11 cellular contexts compared by ENCODE assay signal in genomic region chr18:75854174-75854573, GRCh38.
DNase-seq lines count a peak whose midpoint lies in the region; TF ChIP-seq lines count a peak whose summit lies in the region.
"Had no signal": no experiment of that assay in that cellular context is flagged by ENCODE, and none has a peak within 500 bp of the region (broad histone marks: within the 10 kb centered on the region; RNA-seq: fewer than 3 reads in every experiment).

No MANE protein-coding gene starts in this region.

- H3F3A ChIP-seq in smooth muscle cell (ENCODE audit: low read depth): no peaks in the 10 kb centered on the region

- H3K9me3 ChIP-seq in smooth muscle cell (replicated peaks; ENCODE audit: low read depth): no peaks in the 10 kb centered on the region
- H3K9me3 ChIP-seq: thyroid gland had no signal

- H3K4me3 Mint-ChIP-seq in activated CD4-positive, alpha-beta memory T cell treated with anti-CD3 and anti-CD28 coated beads for 36 hours: no peak overlapping the region
- no peak overlapping the region for H3K4me3 Mint-ChIP-seq in activated CD4-positive, alpha-beta memory T cell treated with anti-CD3 and anti-CD28 coated beads, Interleukin-2, amount 10 ng/mL, durations not matched to agents 7 days and 5 days
- no peak overlapping the region for H3K4me3 Mint-ChIP-seq in nephron progenitor cell

- H2AFZ ChIP-seq in smooth muscle cell (ENCODE audit: low read depth): no peak overlapping the region

- H3K27me3 ChIP-seq in smooth muscle cell (ENCODE audit: low read depth): no peaks in the 10 kb centered on the region
- H3K27me3 ChIP-seq: thyroid gland had no signal

- H3K79me2 ChIP-seq in smooth muscle cell (ENCODE audit: low read depth): no peaks in the 10 kb centered on the region

- H3K4me2 ChIP-seq in smooth muscle cell: no peak overlapping the region

- H3K27ac Mint-ChIP-seq in activated CD4-positive, alpha-beta memory T cell treated with anti-CD3 and anti-CD28 coated beads for 36 hours: no peak overlapping the region
- H3K27ac Mint-ChIP-seq in activated CD4-positive, alpha-beta memory T cell treated with anti-CD3 and anti-CD28 coated beads, Interleukin-2, amount 10 ng/mL, durations not matched to agents 7 days and 5 days: no peak overlapping the region
- no peak overlapping the region for H3K27ac Mint-ChIP-seq in nephron progenitor cell

- in situ Hi-C loops in astrocyte of the spinal cord (cut with HindIII; ENCODE audit: low sequenced_read_pairs): no loop called here

- no peaks in the 10 kb centered on the region for H3K4me1 Mint-ChIP-seq in activated CD4-positive, alpha-beta memory T cell treated with anti-CD3 and anti-CD28 coated beads for 36 hours (ENCODE audit: low read depth)
- H3K4me1 Mint-ChIP-seq in activated CD4-positive, alpha-beta memory T cell treated with anti-CD3 and anti-CD28 coated beads, Interleukin-2, amount 10 ng/mL, durations not matched to agents 7 days and 5 days: no peaks in the 10 kb centered on the region
- H3K4me1 Mint-ChIP-seq in nephron progenitor cell: no peaks in the 10 kb centered on the region

- H3K4me1 ChIP-seq in smooth muscle cell (ENCODE audit: low read depth): no peaks in the 10 kb centered on the region
- H3K4me1 ChIP-seq: thyroid gland had no signal

- H3K4me3 ChIP-seq in astrocyte of the spinal cord (ENCODE audit: low read depth, low read length) (no peak overlapping the region), smooth muscle cell (no peak overlapping the region)
- H3K4me3 ChIP-seq: thyroid gland had no signal

- no peaks in the 10 kb centered on the region for H3K36me3 ChIP-seq in smooth muscle cell (ENCODE audit: low read depth)
- H3K36me3 ChIP-seq: thyroid gland had no signal

- peak; percentile 16 for TF ChIP-seq CTCF in astrocyte of the spinal cord (IDR thresholded peaks at IDR 0.05; ENCODE audit: low read depth, low read length)
- TF ChIP-seq CTCF in smooth muscle cell (IDR thresholded peaks at IDR 0.05; ENCODE audit: borderline replicate concordance, insufficient read depth, poor library complexity, severe bottlenecking): peak; percentile 31
- no peak for TF ChIP-seq CTCF in nephron progenitor cell (IDR thresholded peaks at IDR 0.05)

- peak; percentile 26 for DNase-seq in activated CD4-positive, alpha-beta memory T cell treated with anti-CD3 and anti-CD28 coated beads for 36 hours
- no peak for DNase-seq in activated CD4-positive, alpha-beta memory T cell treated with anti-CD3 and anti-CD28 coated beads, Interleukin-2, amount 10 ng/mL, durations not matched to agents 7 days and 5 days
- peak; percentile 27 to 29 for DNase-seq in Kasumi-1 (lab: John Stamatoyannopoulos, UW)
- no peak for DNase-seq in astrocyte of the spinal cord (ENCODE audit: low read depth, low spot score)
- no peak for DNase-seq in smooth muscle cell (lab: John Stamatoyannopoulos, UW; ENCODE audit: unreplicated experiment)
- no peak for DNase-seq in NCI-H1092 treated with DMSO at 0.1 percent for 48 hours (lab: John Stamatoyannopoulos, UW)
- no peak for DNase-seq in activated gamma-delta T cell treated with Interleukin-2 at 50 U/mL for 16 hours
- no peak for DNase-seq in nephron progenitor cell
- DNase-seq: activated T-cell treated with anti-CD3 and anti-CD28 coated beads, Interleukin-2, amount 50 U/mL, for 1 hour; COR-L47; thyroid gland had no signal

- no peaks in the 10 kb centered on the region for H4K20me1 ChIP-seq in smooth muscle cell (ENCODE audit: low read depth)

- intact Hi-C loops in activated CD4-positive, alpha-beta memory T cell treated with anti-CD3 and anti-CD28 coated beads for 36 hours (cut with micrococcal nuclease): no loop called here

- CTCF ChIA-PET in activated CD4-positive, alpha-beta memory T cell treated with anti-CD3 and anti-CD28 coated beads for 36 hours (lab: Charles Lee): no interaction called here
- CTCF ChIA-PET in activated CD4-positive, alpha-beta memory T cell treated with anti-CD3 and anti-CD28 coated beads, Interleukin-2, amount 10 ng/mL, durations not matched to agents 7 days and 5 days (lab: Charles Lee): no interaction called here

- H3K27me3 Mint-ChIP-seq in activated CD4-positive, alpha-beta memory T cell treated with anti-CD3 and anti-CD28 coated beads for 36 hours: no peaks in the 10 kb centered on the region
- H3K27me3 Mint-ChIP-seq in activated CD4-positive, alpha-beta memory T cell treated with anti-CD3 and anti-CD28 coated beads, Interleukin-2, amount 10 ng/mL, durations not matched to agents 7 days and 5 days: no peaks in the 10 kb centered on the region
- H3K27me3 Mint-ChIP-seq in nephron progenitor cell (ENCODE audit: low read depth, poor library complexity): peaks cover 2% of the 10 kb centered on the region

- H3K27ac ChIP-seq in smooth muscle cell (ENCODE audit: low read depth): no peak overlapping the region
- H3K27ac ChIP-seq: thyroid gland had no signal

- WGBS in smooth muscle cell (ENCODE audit: low lambda C conversion rate): 76% methylated on average over 4 of the region's 4 CpGs

- H3K36me3 Mint-ChIP-seq in activated CD4-positive, alpha-beta memory T cell treated with anti-CD3 and anti-CD28 coated beads for 36 hours: no peaks in the 10 kb centered on the region
- no peaks in the 10 kb centered on the region for H3K36me3 Mint-ChIP-seq in activated CD4-positive, alpha-beta memory T cell treated with anti-CD3 and anti-CD28 coated beads, Interleukin-2, amount 10 ng/mL, durations not matched to agents 7 days and 5 days (ENCODE audit: low read depth)
- H3K36me3 Mint-ChIP-seq in nephron progenitor cell (ENCODE audit: low read depth): no peaks in the 10 kb centered on the region

- POLR2A ChIA-PET in activated CD4-positive, alpha-beta memory T cell treated with anti-CD3 and anti-CD28 coated beads for 36 hours (lab: Charles Lee): no interaction called here
- POLR2A ChIA-PET in activated CD4-positive, alpha-beta memory T cell treated with anti-CD3 and anti-CD28 coated beads, Interleukin-2, amount 10 ng/mL, durations not matched to agents 7 days and 5 days (lab: Charles Lee): no interaction called here

- H3K9ac ChIP-seq in smooth muscle cell (ENCODE audit: low read depth): no peak overlapping the region

- H3K9me3 Mint-ChIP-seq in activated CD4-positive, alpha-beta memory T cell treated with anti-CD3 and anti-CD28 coated beads for 36 hours: no peaks in the 10 kb centered on the region
- H3K9me3 Mint-ChIP-seq in activated CD4-positive, alpha-beta memory T cell treated with anti-CD3 and anti-CD28 coated beads, Interleukin-2, amount 10 ng/mL, durations not matched to agents 7 days and 5 days: no peaks in the 10 kb centered on the region
- peaks cover 8% of the 10 kb centered on the region for H3K9me3 Mint-ChIP-seq in nephron progenitor cell

Comparison
In these comparisons a context has a peak if more than half of its experiments do, and no peak if none do; other contexts are left out.
1. DNase-seq: peak in activated CD4-positive, alpha-beta memory T cell treated with anti-CD3 and anti-CD28 coated beads for 36 hours (single experiment) and Kasumi-1 (2 of 2); none in activated CD4-positive, alpha-beta memory T cell treated with anti-CD3 and anti-CD28 coated beads, Interleukin-2, amount 10 ng/mL, durations not matched to agents 7 days and 5 days (single experiment), astrocyte of the spinal cord (single experiment), smooth muscle cell (single experiment), NCI-H1092 treated with DMSO at 0.1 percent for 48 hours (single experiment), activated gamma-delta T cell treated with Interleukin-2 at 50 U/mL for 16 hours (single experiment) and nephron progenitor cell (single experiment).